In genomic region chr3:188682316-188682715, GRCh38 we compare ENCODE assay signal across 15 cellular contexts.
DNase-seq lines count a peak whose midpoint lies in the region; ATAC-seq and TF ChIP-seq lines count a peak whose summit lies in the region.
"Had no signal": no experiment of that assay in that cellular context is flagged by ENCODE, and none has a peak within 500 bp of the region (broad histone marks: within the 10 kb centered on the region; RNA-seq: fewer than 3 reads in every experiment).

No MANE protein-coding gene starts in this region.

- intact Hi-C loops in Right ventricle myocardium inferior (cut with DNase I) (loop anchor here (5.0 to 10.0 kb wide), 2 partner anchors 262 to 945 kb away; no protein-coding TSS in a partner anchor), cardiac septum (cut with DNase I) (loop anchor here (5.0 to 10.0 kb wide), 3 partner anchors 92 to 940 kb away; no protein-coding TSS in a partner anchor), left lung (cut with DNase I) (no loop called here), dorsolateral prefrontal cortex (cut with DNase I) (no loop called here)

- H3K36me3 Mint-ChIP-seq in stimulated activated naive B cell treated with anti-CD40 and anti-IgM and Interleukin-4, amounts not matched to agents 10 μg/mL and 1 μg/mL and 100 μg/mL, for 72 hours: peaks cover 11 to 14% of the 10 kb centered on the region in 2 donors

- ATAC-seq in Right ventricle myocardium inferior (peak; percentile 35), left lung (no peak)
- ATAC-seq in stimulated activated naive B cell treated with anti-CD40 and anti-IgM and Interleukin-4, amounts not matched to agents 10 μg/mL and 1 μg/mL and 100 μg/mL, for 72 hours (replicated peaks): no peak
- ATAC-seq: HCT116 had no signal

- H3K4me3 Mint-ChIP-seq in stimulated activated naive B cell treated with anti-CD40 and anti-IgM and Interleukin-4, amounts not matched to agents 10 μg/mL and 1 μg/mL and 100 μg/mL, for 72 hours: peak overlapping the region in 1 of 2 donors; percentile 41

- H3K9me3 Mint-ChIP-seq in stimulated activated naive B cell treated with anti-CD40 and anti-IgM and Interleukin-4, amounts not matched to agents 10 μg/mL and 1 μg/mL and 100 μg/mL, for 72 hours: peaks cover 4% of the 10 kb centered on the region in 2 donors

- H3K4me3 ChIP-seq in adipocyte (ENCODE audit: low read length): peak overlapping the region; percentile 49
- H3K4me3 ChIP-seq in left lung: no peak overlapping the region
- H3K4me3 ChIP-seq in dorsolateral prefrontal cortex: no peak overlapping the region

- H3K27me3 Mint-ChIP-seq in stimulated activated naive B cell treated with anti-CD40 and anti-IgM and Interleukin-4, amounts not matched to agents 10 μg/mL and 1 μg/mL and 100 μg/mL, for 72 hours: no peaks in the 10 kb centered on the region

- no peak for DNase-seq in Right ventricle myocardium inferior (ENCODE audit: missing footprints)
- no peak for DNase-seq in cardiac septum (ENCODE audit: low spot score)
- no peak for DNase-seq in adipocyte (ENCODE audit: low read depth)
- DNase-seq in left lung: no peak
- DNase-seq in stimulated activated naive B cell treated with anti-CD40 and anti-IgM and Interleukin-4, amounts not matched to agents 10 μg/mL and 1 μg/mL and 100 μg/mL, for 72 hours: no peak
- no peak for DNase-seq in NCI-H1436 (lab: John Stamatoyannopoulos, UW)
- DNase-seq in dorsolateral prefrontal cortex: no peak
- DNase-seq in DMS 273 treated with DMSO at 0.1 percent for 48 hours (lab: John Stamatoyannopoulos, UW): no peak
- DNase-seq: activated CD4-positive, alpha-beta T cell treated with anti-CD3 and anti-CD28 coated beads, Interleukin-2, amount 50 U/mL, for 4 hours; cerebellar nuclear complex; left colon; NCI-H2171 treated with DMSO at 0.1 percent for 48 hours; NCI-H82; SW 1271 had no signal

- H3K36me3 ChIP-seq in adipocyte (ENCODE audit: control insufficient read depth, insufficient read depth, low read length, severe bottlenecking): no peaks in the 10 kb centered on the region
- no peaks in the 10 kb centered on the region for H3K36me3 ChIP-seq in left lung

- peak overlapping the region; percentile 66 for H3K9ac ChIP-seq in adipocyte (ENCODE audit: low read length)

- H3K9me3 ChIP-seq in adipocyte (ENCODE audit: control insufficient read depth, low read length): no peaks in the 10 kb centered on the region
- H3K9me3 ChIP-seq in left lung: no peaks in the 10 kb centered on the region

- H3K4me1 ChIP-seq in adipocyte (ENCODE audit: control insufficient read depth, insufficient read depth, low read length): peaks cover 37% of the 10 kb centered on the region
- peaks cover 19 to 49% of the 10 kb centered on the region in 2 donors for H3K4me1 ChIP-seq in left lung

- H3K27me3 ChIP-seq in adipocyte (replicated peaks; ENCODE audit: control insufficient read depth, insufficient read depth, low read length): no peaks in the 10 kb centered on the region
- H3K27me3 ChIP-seq in left lung: no peaks in the 10 kb centered on the region
- H3K27me3 ChIP-seq in dorsolateral prefrontal cortex: no peaks in the 10 kb centered on the region

- peaks cover 56 to 81% of the 10 kb centered on the region in 2 donors for H3K4me1 Mint-ChIP-seq in stimulated activated naive B cell treated with anti-CD40 and anti-IgM and Interleukin-4, amounts not matched to agents 10 μg/mL and 1 μg/mL and 100 μg/mL, for 72 hours

- TF ChIP-seq CTCF in left lung (IDR thresholded peaks at IDR 0.05) (no peak), dorsolateral prefrontal cortex (IDR thresholded peaks at IDR 0.05 in 54 of 56, conservative IDR thresholded peaks at IDR 0.05 in 2 of 56; ENCODE audit: low read depth in 1 of 56, partially characterized antibody in 56 of 56) (no peak)

- peak overlapping the region; percentile 74 to 75 for H3K27ac ChIP-seq in left lung
- H3K27ac ChIP-seq in dorsolateral prefrontal cortex: peak overlapping the region in 7 of 59 donors; percentile 22 to 49 (median 47)

- H3K27ac Mint-ChIP-seq in stimulated activated naive B cell treated with anti-CD40 and anti-IgM and Interleukin-4, amounts not matched to agents 10 μg/mL and 1 μg/mL and 100 μg/mL, for 72 hours: peak overlapping the region; percentile 86

Comparison
In these comparisons a context has a peak if more than half of its experiments do, and no peak if none do; other contexts are left out.
1. intact Hi-C loops: an anchor here in Right ventricle myocardium inferior (5.0 to 10.0 kb wide) and cardiac septum (5.0 to 10.0 kb wide); none called in left lung and dorsolateral prefrontal cortex.